In genomic region chr16:74711938-74712337, GRCh38 we compare ENCODE assay signal across 17 cellular contexts. TPM values are rescaled to one million over a fixed set of nuclear protein-coding genes. Genes with fewer than 3 reads are reported as not detected.
DNase-seq lines count a peak whose midpoint lies in the region; ATAC-seq and TF ChIP-seq lines count a peak whose summit lies in the region.
"Had no signal": no experiment of that assay in that cellular context is flagged by ENCODE, and none has a peak within 500 bp of the region (broad histone marks: within the 10 kb centered on the region; RNA-seq: fewer than 3 reads in every experiment).

No MANE protein-coding gene starts in this region.

- H2BK5ac ChIP-seq in IMR-90 (ENCODE audit: low read depth, low read length, poor library complexity, severe bottlenecking) = no peak overlapping the region
- H2BK5ac ChIP-seq in neuronal stem cell (ENCODE audit: low read length) = no peak overlapping the region

- H3K4ac ChIP-seq in IMR-90 (ENCODE audit: low read depth, low read length) (no peak overlapping the region), neuronal stem cell (ENCODE audit: low read length) (no peak overlapping the region)

- no peaks in the 10 kb centered on the region for H3K9me1 ChIP-seq in IMR-90 (ENCODE audit: insufficient read depth, low read length)

- H2BK20ac ChIP-seq in IMR-90 (ENCODE audit: low read depth, low read length) = no peak overlapping the region

- no peaks in the 10 kb centered on the region for H4K20me1 ChIP-seq in IMR-90 (ENCODE audit: insufficient read depth, low read length)
- H4K20me1 ChIP-seq: BLaER1 had no signal

- BruUV-seq in IMR-90 (replicated peaks; lab: Mats Ljungman, UMichigan) = no TSS peak

- no peak overlapping the region for H4K91ac ChIP-seq in IMR-90 (ENCODE audit: insufficient read depth, low read depth, low read length)
- no peak overlapping the region for H4K91ac ChIP-seq in neuronal stem cell (ENCODE audit: low read depth, low read length, poor library complexity)

- H2BK120ac ChIP-seq in IMR-90 (ENCODE audit: low read depth, low read length) (no peak overlapping the region), neuronal stem cell (ENCODE audit: low read depth, low read length) (no peak overlapping the region)

- H3K27me3 ChIP-seq in IMR-90 (ENCODE audit: control insufficient read depth, insufficient read depth, low read length) (peaks cover 11% of the 10 kb centered on the region; the same call in 1 of the 2 replicates), dorsolateral prefrontal cortex (no peaks in the 10 kb centered on the region), neuronal stem cell (ENCODE audit: control insufficient read depth in 3 of 3, insufficient read depth in 3 of 3, low read depth in 1 of 3, low read length in 3 of 3) (peaks cover 0 to 25% (median 0%) of the 10 kb centered on the region in 3 experiments), upper lobe of right lung (no peaks in the 10 kb centered on the region)
- H3K27me3 ChIP-seq: BLaER1 had no signal

- intact Hi-C loops in IMR-90 (cut with micrococcal nuclease) (no loop called here), dorsolateral prefrontal cortex (cut with DNase I) (loop anchor here (5.0 kb wide), 3 partner anchors 35 to 400 kb away; partner anchors contain the start of gene FA2H (in 1 of the 2)), upper lobe of right lung (cut with DNase I) (no loop called here)

- no peak for TF ChIP-seq POLR2A in IMR-90 (IDR thresholded peaks at IDR 0.05; ENCODE audit: low read depth, low read length)

- H2AK9ac ChIP-seq in IMR-90 (replicated peaks; ENCODE audit: low read depth, low read length, poor library complexity) = peak overlapping the region; percentile 59

- no peaks in the 10 kb centered on the region for H3K4me1 ChIP-seq in IMR-90 (ENCODE audit: control insufficient read depth, insufficient read depth, low read length)
- H3K4me1 ChIP-seq in neuronal stem cell (ENCODE audit: control insufficient read depth in 2 of 2, insufficient read depth in 1 of 2, low read depth in 1 of 2, low read length in 2 of 2) = no peaks in the 10 kb centered on the region
- no peaks in the 10 kb centered on the region for H3K4me1 ChIP-seq in upper lobe of right lung

- H3K4me2 ChIP-seq in IMR-90 (ENCODE audit: low read depth, low read length) (no peak overlapping the region), neuronal stem cell (ENCODE audit: insufficient read depth, low read length, poor library complexity, severe bottlenecking) (no peak overlapping the region)
- H3K4me2 ChIP-seq: BLaER1 had no signal

- H3K4me3 ChIP-seq in IMR-90 (ENCODE audit: insufficient read depth, low read depth, low read length) (no peak overlapping the region), dorsolateral prefrontal cortex (no peak overlapping the region), neuronal stem cell (ENCODE audit: low read length in 2 of 2) (no peak overlapping the region), upper lobe of right lung (no peak overlapping the region)
- H3K4me3 ChIP-seq: BLaER1 had no signal

- H2AFZ ChIP-seq in IMR-90 (replicated peaks; ENCODE audit: low read length, poor library complexity) (no peak overlapping the region), neuronal stem cell (ENCODE audit: low read length) (no peak overlapping the region)

- TF ChIP-seq RAD21 in IMR-90 (IDR thresholded peaks at IDR 0.05; ENCODE audit: low read length) = no peak

- 90% methylated on average over 8 of the region's 12 CpGs; no CpG with 5 or more reads in 1 of the 2 experiments for WGBS in IMR-90 (ENCODE audit: extremely low coverage in 2 of 2, insufficient read length in 1 of 2), 2 experiments
- no CpG with 5 or more reads among the region's 12 CpGs for WGBS in neuronal stem cell (ENCODE audit: extremely low coverage in 2 of 2, insufficient read length in 2 of 2, insufficient replicate concordance in 1 of 2), 2 donors

- H3K36me3 ChIP-seq in IMR-90 (ENCODE audit: control insufficient read depth, insufficient read depth, low read length) (no peaks in the 10 kb centered on the region), neuronal stem cell (replicated peaks in 1 of 2; ENCODE audit: control insufficient read depth in 2 of 2, insufficient read depth in 2 of 2, low read length in 2 of 2) (no peaks in the 10 kb centered on the region), upper lobe of right lung (no peaks in the 10 kb centered on the region)
- H3K36me3 ChIP-seq: BLaER1 had no signal

- H3K9ac ChIP-seq in IMR-90 (ENCODE audit: low read depth, low read length) (no peak overlapping the region), neuronal stem cell (ENCODE audit: low read depth, low read length, poor library complexity) (no peak overlapping the region)
- H3K9ac ChIP-seq: BLaER1 had no signal

- no peaks in the 10 kb centered on the region for H3K79me1 ChIP-seq in IMR-90 (ENCODE audit: low read depth in 1 of 2, low read length in 2 of 2)
- no peaks in the 10 kb centered on the region for H3K79me1 ChIP-seq in neuronal stem cell (ENCODE audit: low read depth, low read length)

- H4K8ac ChIP-seq in IMR-90 (ENCODE audit: low read depth in 2 of 2, low read length in 2 of 2) (no peak overlapping the region), neuronal stem cell (ENCODE audit: low read depth, low read length) (no peak overlapping the region)

- TF ChIP-seq CTCF in IMR-90 (conservative IDR thresholded peaks at IDR 0.05; ENCODE audit: low read depth, low read length) = no peak
- no peak for TF ChIP-seq CTCF in dorsolateral prefrontal cortex (IDR thresholded peaks at IDR 0.05 in 54 of 56, conservative IDR thresholded peaks at IDR 0.05 in 2 of 56; ENCODE audit: low read depth in 1 of 56, partially characterized antibody in 56 of 56)
- no peak for TF ChIP-seq CTCF in upper lobe of right lung (IDR thresholded peaks at IDR 0.05)

- no peak overlapping the region for H3K14ac ChIP-seq in IMR-90 (replicated peaks; ENCODE audit: low read depth, low read length)
- no peak overlapping the region for H3K14ac ChIP-seq in neuronal stem cell (ENCODE audit: low read length)

- in situ Hi-C loops in IMR-90 (cut with MboI; ENCODE audit: low sequenced_read_pairs) = loop anchor here (5.0 kb wide), 1 partner anchor 95 kb away; no protein-coding TSS in a partner anchor

- POLR2A ChIA-PET in IMR-90 (lab: Charles Lee; ENCODE audit: unreplicated experiment) = no interaction called here

- DNase-seq in IMR-90 (no peak), dorsolateral prefrontal cortex (peak in 1 of 10 donors; percentile 34), neuronal stem cell (ENCODE audit: low spot score) (no peak), upper lobe of right lung (peak; percentile 39), NCI-H69 (lab: John Stamatoyannopoulos, UW) (no peak)
- DNase-seq: CD4-positive, alpha-beta memory T cell; DMS153; DMS79; GDM1; GOT3; H7; HFFc6 had no signal

- no peak overlapping the region for H2BK12ac ChIP-seq in neuronal stem cell (ENCODE audit: low read length)

- H3K23ac ChIP-seq in IMR-90 (ENCODE audit: low read depth, low read length) (no peak overlapping the region), neuronal stem cell (ENCODE audit: low read depth, low read length, poor library complexity) (peak overlapping the region; percentile 27)

- dilution Hi-C loops in IMR-90 (cut with HindIII; ENCODE audit: low sequenced_read_pairs, unreplicated experiment) = no loop called here

- H3K56ac ChIP-seq in IMR-90 (ENCODE audit: extremely low read depth, insufficient read depth, low read length) = no peak overlapping the region

- no peaks in the 10 kb centered on the region for H3K9me3 ChIP-seq in IMR-90 (ENCODE audit: control insufficient read depth, insufficient read depth, low read length)
- H3K9me3 ChIP-seq in neuronal stem cell (replicated peaks in 1 of 2; ENCODE audit: control insufficient read depth in 2 of 2, insufficient read depth in 1 of 2, low read depth in 1 of 2, low read length in 2 of 2) = no peaks in the 10 kb centered on the region
- no peaks in the 10 kb centered on the region for H3K9me3 ChIP-seq in upper lobe of right lung
- H3K9me3 ChIP-seq: BLaER1 had no signal

- CTCF ChIA-PET in IMR-90 (lab: Yijun Ruan, JAX) = interaction anchor here (1.3 to 4.1 kb wide), 2 partner anchors 101 to 151 kb away, joined by 8 to 36 read pairs; no protein-coding TSS in a partner anchor

- H2BK15ac ChIP-seq in IMR-90 (ENCODE audit: low read depth, low read length) = no peak overlapping the region
- H2BK15ac ChIP-seq in neuronal stem cell (ENCODE audit: low read length) = peak overlapping the region; percentile 39

- H4K5ac ChIP-seq in IMR-90 (ENCODE audit: low read depth, low read length) = no peak overlapping the region

- no peak overlapping the region for H2AK5ac ChIP-seq in IMR-90 (ENCODE audit: low read depth, low read length)
- no peak overlapping the region for H2AK5ac ChIP-seq in neuronal stem cell (ENCODE audit: low read depth, low read length)

- ATAC-seq in IMR-90 (ENCODE audit: low read depth) = no peak
- ATAC-seq in upper lobe of right lung = no peak
- no peak for ATAC-seq in GM21526 (IDR thresholded peaks at IDR 0.05; ENCODE audit: low FRiP score, unreplicated experiment)
- ATAC-seq in HG03571 (IDR thresholded peaks at IDR 0.05; ENCODE audit: unreplicated experiment) = no peak
- ATAC-seq: HCT116, HepG2 had no signal

- no peak overlapping the region for H3K27ac ChIP-seq in IMR-90 (ENCODE audit: insufficient read depth, low read length)
- H3K27ac ChIP-seq in dorsolateral prefrontal cortex = peak overlapping the region in 47 of 59 donors; percentile 15 to 100 (median 83)
- no peak overlapping the region for H3K27ac ChIP-seq in neuronal stem cell (replicated peaks; ENCODE audit: low read length)
- H3K27ac ChIP-seq in upper lobe of right lung = no peak overlapping the region
- H3K27ac ChIP-seq: BLaER1 had no signal

- H3K18ac ChIP-seq in IMR-90 (ENCODE audit: low read depth, low read length) (no peak overlapping the region), neuronal stem cell (ENCODE audit: low read length) (peak overlapping the region; percentile 59)

TF ChIP-seq in IMR-90, 13 proteins besides CTCF, POLR2A, EP300 and RAD21 (continues in another document):
- TF ChIP-seq FOS (IDR thresholded peaks at IDR 0.05; ENCODE audit: low read depth, low read length) (no peak), MXI1 (IDR thresholded peaks at IDR 0.05; ENCODE audit: borderline replicate concordance, low read depth, low read length) (no peak)

RNA-seq across cellular contexts. Expression of gene MLKL, which starts 11.3 kb away (rescaled TPM):
- total RNA-seq in IMR-90 (2012; rRNA removed) (4.2 and 4.5 TPM in 2 replicates), dorsolateral prefrontal cortex (10 to 100 TPM in 13 of 120 experiments, 1 to 10 TPM in 107; 1.3 to 18.4 (median 4.9) TPM), upper lobe of right lung (28.6 TPM)
- polyA plus RNA-seq in IMR-90 (2012; rRNA removed) = 3.6 and 3.7 TPM in 2 replicates
- polyA plus RNA-seq in IMR-90 (2012; cell fraction: cytosol; rRNA removed) = 1.2 and 1.6 TPM in 2 replicates
- polyA plus RNA-seq in IMR-90 (2012; cell fraction: nucleus; rRNA removed; ENCODE audit: low replicate concordance) = 3.8 and 14.0 TPM in 2 replicates
- 0.10 TPM for polyA plus RNA-seq in neuronal stem cell (2013, experiment 1 of 2)
- polyA plus RNA-seq in neuronal stem cell (2013, experiment 2 of 2) = 0.01 TPM

RNA-seq across cellular contexts. Expression of gene RFWD3, which starts 45.3 kb away (rescaled TPM):
- total RNA-seq in IMR-90 (2012; rRNA removed) = 27.6 and 28.3 TPM in 2 replicates
- 14.9 and 16.7 TPM in 2 replicates for polyA plus RNA-seq in IMR-90 (2012; rRNA removed)
- 5.4 and 7.1 TPM in 2 replicates for polyA plus RNA-seq in IMR-90 (2012; cell fraction: cytosol; rRNA removed)
- 10.9 and 17.0 TPM in 2 replicates for polyA plus RNA-seq in IMR-90 (2012; cell fraction: nucleus; rRNA removed; ENCODE audit: low replicate concordance)
- total RNA-seq in dorsolateral prefrontal cortex = 10 to 100 TPM in 114 of 120 experiments, 1 to 10 TPM in 6; 8.3 to 26.1 (median 14.4) TPM
- polyA plus RNA-seq in neuronal stem cell (2013, experiment 1 of 2) = 24.6 TPM
- polyA plus RNA-seq in neuronal stem cell (2013, experiment 2 of 2) = 25.1 TPM
- total RNA-seq in upper lobe of right lung = 16.7 TPM

Comparison
In these comparisons a context has a peak if more than half of its experiments do, and no peak if none do; other contexts are left out.
1. H3K27ac ChIP-seq: peak in dorsolateral prefrontal cortex (47 of 59); none in IMR-90 (single experiment), neuronal stem cell (single experiment) and upper lobe of right lung (single experiment).
2. intact Hi-C loops: an anchor here in dorsolateral prefrontal cortex (5.0 kb wide); none called in IMR-90 and upper lobe of right lung.